In the genomic region with DNA sequence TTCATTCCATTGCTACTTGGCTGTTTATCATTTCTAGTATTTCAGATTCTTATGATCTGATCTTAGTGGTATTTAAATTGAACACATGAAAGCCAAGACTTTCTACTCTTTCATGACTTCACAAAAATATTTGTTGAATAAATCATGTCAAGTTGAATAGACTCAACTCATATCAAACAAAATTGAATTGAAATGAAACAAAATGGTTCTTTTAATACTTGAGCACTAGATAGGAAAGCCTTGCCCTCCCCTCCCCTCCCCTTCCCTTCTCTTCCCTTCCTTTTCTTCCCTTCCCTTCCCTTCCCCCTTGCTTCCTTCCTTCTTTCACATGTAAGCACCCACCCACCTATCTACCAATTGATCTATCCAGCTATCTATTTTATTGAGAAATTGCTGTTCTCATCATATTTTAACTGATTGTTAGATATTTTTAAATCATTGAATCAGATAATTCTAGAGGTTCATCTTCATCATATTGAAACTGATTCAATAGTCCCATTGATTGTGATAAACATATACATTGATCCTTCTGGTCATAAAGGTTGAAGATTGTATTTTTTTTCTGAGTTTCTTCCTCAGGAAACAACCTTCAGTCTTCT, we compare ENCODE assay signal across 4 cellular contexts.
TF ChIP-seq lines count a peak whose summit lies in the region.

No MANE protein-coding gene starts in this region.

TF ChIP-seq in HepG2, 621 proteins besides CTCF, POLR2A, EP300 and RAD21:
- TF ChIP-seq ERF (CRISPR knock-in tag; IDR thresholded peaks at IDR 0.05) (no peak), IKZF4 (CRISPR knock-in tag; IDR thresholded peaks at IDR 0.05; ENCODE audit: borderline replicate concordance, low read depth, not compliant biosample characterization) (no peak), HNRNPK (IDR thresholded peaks at IDR 0.05; ENCODE audit: low read depth, low read length, poor library complexity, severe bottlenecking) (peak; percentile 73), DZIP1 (CRISPR knock-in tag; IDR thresholded peaks at IDR 0.05) (no peak), MAFF (IDR thresholded peaks at IDR 0.05; ENCODE audit: low read depth, low read length) (peak; percentile 65), MAFK (conservative IDR thresholded peaks at IDR 0.05 in 1 of 2, IDR thresholded peaks at IDR 0.05 in 1 of 2; ENCODE audit: low read length in 2 of 2) (peak; percentile 58 to 81; a peak in 3 of 4 replicates)

TF ChIP-seq in A549, 52 proteins besides CTCF, POLR2A, EP300 and RAD21:
- TF ChIP-seq HOXB5 (CRISPR knock-in tag; IDR thresholded peaks at IDR 0.05) (no peak), SMC3 (IDR thresholded peaks at IDR 0.05) (no peak), SREBF2 (IDR thresholded peaks at IDR 0.05) (no peak), MAFK (IDR thresholded peaks at IDR 0.05; ENCODE audit: partially characterized antibody) (peak; percentile 74), JUN (IDR thresholded peaks at IDR 0.05) (no peak), RARB (CRISPR knock-in tag; IDR thresholded peaks at IDR 0.05) (no peak), FOSB (CRISPR knock-in tag; IDR thresholded peaks at IDR 0.05) (no peak)
- TF ChIP-seq, protein P1, sequence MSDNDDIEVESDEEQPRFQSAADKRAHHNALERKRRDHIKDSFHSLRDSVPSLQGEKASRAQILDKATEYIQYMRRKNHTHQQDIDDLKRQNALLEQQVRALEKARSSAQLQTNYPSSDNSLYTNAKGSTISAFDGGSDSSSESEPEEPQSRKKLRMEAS (IDR thresholded peaks at IDR 0.05), result no peak

TF ChIP-seq in IMR-90, 13 proteins besides CTCF, POLR2A, EP300 and RAD21:
- peak; percentile 72 for TF ChIP-seq MAFK (IDR thresholded peaks at IDR 0.05; ENCODE audit: low read depth, low read length)
- no peak for TF ChIP-seq MXI1 (IDR thresholded peaks at IDR 0.05; ENCODE audit: borderline replicate concordance, low read depth, low read length)

TF ChIP-seq in K562, 482 proteins besides CTCF, POLR2A, EP300 and RAD21:
- TF ChIP-seq ZNF316 (IDR thresholded peaks at IDR 0.05), result peak; percentile 42; the same call in 1 of the 2 replicates
- TF ChIP-seq, protein P2, sequence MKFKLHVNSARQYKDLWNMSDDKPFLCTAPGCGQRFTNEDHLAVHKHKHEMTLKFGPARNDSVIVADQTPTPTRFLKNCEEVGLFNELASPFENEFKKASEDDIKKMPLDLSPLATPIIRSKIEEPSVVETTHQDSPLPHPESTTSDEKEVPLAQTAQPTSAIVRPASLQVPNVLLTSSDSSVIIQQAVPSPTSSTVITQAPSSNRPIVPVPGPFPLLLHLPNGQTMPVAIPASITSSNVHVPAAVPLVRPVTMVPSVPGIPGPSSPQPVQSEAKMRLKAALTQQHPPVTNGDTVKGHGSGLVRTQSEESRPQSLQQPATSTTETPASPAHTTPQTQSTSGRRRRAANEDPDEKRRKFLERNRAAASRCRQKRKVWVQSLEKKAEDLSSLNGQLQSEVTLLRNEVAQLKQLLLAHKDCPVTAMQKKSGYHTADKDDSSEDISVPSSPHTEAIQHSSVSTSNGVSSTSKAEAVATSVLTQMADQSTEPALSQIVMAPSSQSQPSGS (CRISPR knock-in tag; IDR thresholded peaks at IDR 0.05), result no peak
- TF ChIP-seq MAFF (IDR thresholded peaks at IDR 0.05; ENCODE audit: low read length), result 0 out of 2 replicates have a peak, but pooled peaks have one; percentile 14
- no peak for TF ChIP-seq MYBL2 (IDR thresholded peaks at IDR 0.05; ENCODE audit: low read depth)
- TF ChIP-seq MYBL2 (CRISPR knock-in tag; IDR thresholded peaks at IDR 0.05; ENCODE audit: borderline replicate concordance), result no peak
- peak; percentile 51; the same call in 1 of the 2 replicates for TF ChIP-seq MAFG (tag; conservative IDR thresholded peaks at IDR 0.05)
- TF ChIP-seq PCBP2 (IDR thresholded peaks at IDR 0.05; ENCODE audit: low read depth, low read length, poor library complexity, severe bottlenecking), result peak; percentile 57
- no peak for TF ChIP-seq HNRNPL (IDR thresholded peaks at IDR 0.05; ENCODE audit: low read depth, low read length)
